Comparison of ENCODE assay signal across 18 cellular contexts in the genomic region with DNA sequence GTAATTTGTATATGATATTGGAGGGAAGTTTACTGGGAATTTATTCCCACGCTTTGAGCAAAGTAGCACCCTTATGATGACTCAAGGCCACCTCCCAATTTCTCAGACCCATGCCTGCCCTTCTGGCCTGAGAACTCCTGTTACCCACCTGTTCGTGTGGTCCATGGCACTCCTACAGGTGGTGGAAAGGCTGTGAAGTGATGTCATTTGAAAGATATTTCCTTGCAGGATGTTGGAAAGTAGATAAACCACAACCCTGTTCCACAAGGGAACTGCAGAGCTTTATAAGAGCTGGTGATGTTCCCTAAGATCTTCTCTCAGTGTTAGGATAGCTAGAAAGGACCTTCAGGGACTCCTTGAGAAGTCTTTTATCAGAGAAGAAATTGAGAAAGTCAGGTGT.
DNase-seq lines count a peak whose midpoint lies in the region; ATAC-seq and TF ChIP-seq lines count a peak whose summit lies in the region.
"Had no signal": no experiment of that assay in that cellular context is flagged by ENCODE, and none has a peak within 500 bp of the region (broad histone marks: within the 10 kb centered on the region; RNA-seq: fewer than 3 reads in every experiment).

No MANE protein-coding gene starts in this region.

- H4K5ac ChIP-seq in mesendoderm (ENCODE audit: low read length), result no peak overlapping the region

- peak overlapping the region; percentile 90 for H3K27ac Mint-ChIP-seq in endodermal cell
- H3K27ac Mint-ChIP-seq in effector memory CD8-positive, alpha-beta T cell, result no peak overlapping the region
- H3K27ac Mint-ChIP-seq: memory B cell; stimulated activated memory B cell treated with anti-CD40 and anti-IgM and Interleukin-4, amounts not matched to agents 10 μg/mL and 1 μg/mL and 100 μg/mL, for 72 hours had no signal

- no peaks in the 10 kb centered on the region for H3K36me3 Mint-ChIP-seq in endodermal cell (ENCODE audit: low read depth)
- H3K36me3 Mint-ChIP-seq in effector memory CD8-positive, alpha-beta T cell (ENCODE audit: insufficient read depth), result no peaks in the 10 kb centered on the region
- H3K36me3 Mint-ChIP-seq: memory B cell; stimulated activated memory B cell treated with anti-CD40 and anti-IgM and Interleukin-4, amounts not matched to agents 10 μg/mL and 1 μg/mL and 100 μg/mL, for 72 hours had no signal

- H3K18ac ChIP-seq in mesendoderm (ENCODE audit: low read length), result no peak overlapping the region

- DNase-seq in EH (ENCODE audit: low read depth) (peak; percentile 66), M059J (ENCODE audit: low read depth) (peak; percentile 93), endodermal cell (peak; percentile 58), mesendoderm (peak; percentile 88), testis (no peak), lower lobe of right lung (no peak)
- DNase-seq in effector memory CD8-positive, alpha-beta T cell, result no peak
- DNase-seq: activated CD4-positive, alpha-beta T cell treated with anti-CD3 and anti-CD28 coated beads for 4 hours; activated T-cell treated with anti-CD3 and anti-CD28 coated beads, Interleukin-2, amount 50 U/mL, for 48 hours; aorta; heart right ventricle; NCI-H2081 treated with DMSO at 0.1 percent for 48 hours; NK-92 treated with Interleukin-12 subunit alpha and Interleukin-12 subunit beta, amount 100 ng/mL, for 24 hours; psoas muscle; stimulated activated CD4-positive, alpha-beta T cell treated with anti-CD3 and anti-CD28 coated beads, Interleukin-4, amount 100 ng/mL, for 1 hour had no signal

- no peak for TF ChIP-seq POLR2A in testis (IDR thresholded peaks at IDR 0.05)

- H3K4me3 Mint-ChIP-seq in endodermal cell, result no peak overlapping the region
- no peak overlapping the region for H3K4me3 Mint-ChIP-seq in effector memory CD8-positive, alpha-beta T cell
- H3K4me3 Mint-ChIP-seq: memory B cell; stimulated activated memory B cell treated with anti-CD40 and anti-IgM and Interleukin-4, amounts not matched to agents 10 μg/mL and 1 μg/mL and 100 μg/mL, for 72 hours had no signal

- TF ChIP-seq CTCF in endodermal cell (conservative IDR thresholded peaks at IDR 0.05), result peak; percentile 25
- no peak for TF ChIP-seq CTCF in testis (IDR thresholded peaks at IDR 0.05)
- TF ChIP-seq CTCF in lower lobe of right lung (IDR thresholded peaks at IDR 0.05), result no peak

- H3K9ac ChIP-seq in endodermal cell (ENCODE audit: extremely low read depth, low read length, poor library complexity, severe bottlenecking) (no peak overlapping the region), mesendoderm (ENCODE audit: low read length) (no peak overlapping the region)

- H3K9me3 Mint-ChIP-seq in endodermal cell, result no peaks in the 10 kb centered on the region
- no peaks in the 10 kb centered on the region for H3K9me3 Mint-ChIP-seq in effector memory CD8-positive, alpha-beta T cell
- H3K9me3 Mint-ChIP-seq: memory B cell; stimulated activated memory B cell treated with anti-CD40 and anti-IgM and Interleukin-4, amounts not matched to agents 10 μg/mL and 1 μg/mL and 100 μg/mL, for 72 hours had no signal

- H3K27me3 Mint-ChIP-seq in endodermal cell (ENCODE audit: insufficient read depth), result no peaks in the 10 kb centered on the region
- H3K27me3 Mint-ChIP-seq in effector memory CD8-positive, alpha-beta T cell, result peaks cover 12 to 17% of the 10 kb centered on the region in 2 donors
- H3K27me3 Mint-ChIP-seq: stimulated activated memory B cell treated with anti-CD40 and anti-IgM and Interleukin-4, amounts not matched to agents 10 μg/mL and 1 μg/mL and 100 μg/mL, for 72 hours had no signal

- no peaks in the 10 kb centered on the region for H3K79me2 ChIP-seq in mesendoderm (ENCODE audit: control insufficient read depth, insufficient read depth, low read length)

- H2BK5ac ChIP-seq in mesendoderm (ENCODE audit: low read length), result no peak overlapping the region

- H2BK120ac ChIP-seq in mesendoderm (ENCODE audit: low read depth, low read length), result no peak overlapping the region

- H3K4me3 ChIP-seq in endodermal cell (ENCODE audit: low read length), result no peak overlapping the region
- no peak overlapping the region for H3K4me3 ChIP-seq in mesendoderm (ENCODE audit: low read length)
- H3K4me3 ChIP-seq in testis, result no peak overlapping the region
- no peak overlapping the region for H3K4me3 ChIP-seq in lower lobe of right lung
- H3K4me3 ChIP-seq: heart right ventricle, psoas muscle had no signal

- ATAC-seq in lower lobe of right lung, result no peak
- no peak for ATAC-seq in effector memory CD8-positive, alpha-beta T cell (replicated peaks)
- no peak for ATAC-seq in HG02970 (IDR thresholded peaks at IDR 0.05; ENCODE audit: low FRiP score, unreplicated experiment)
- ATAC-seq: heart right ventricle; psoas muscle; stimulated activated memory B cell treated with anti-CD40 and anti-IgM and Interleukin-4, amounts not matched to agents 10 μg/mL and 1 μg/mL and 100 μg/mL, for 72 hours had no signal

- no peak overlapping the region for H2BK15ac ChIP-seq in mesendoderm (replicated peaks; ENCODE audit: low read depth)

- intact Hi-C loops in testis (cut with DNase I; ENCODE audit: low total_unique reads) (no loop called here), lower lobe of right lung (cut with DNase I) (no loop called here)

- H2AK5ac ChIP-seq in mesendoderm (ENCODE audit: low read length), result no peak overlapping the region

- H3K36me3 ChIP-seq in endodermal cell (ENCODE audit: control insufficient read depth, insufficient read depth, low read length), result no peaks in the 10 kb centered on the region
- no peaks in the 10 kb centered on the region for H3K36me3 ChIP-seq in mesendoderm (ENCODE audit: control insufficient read depth, insufficient read depth, low read length)
- no peaks in the 10 kb centered on the region for H3K36me3 ChIP-seq in testis (ENCODE audit: low read depth, missing control alignments)
- no peaks in the 10 kb centered on the region for H3K36me3 ChIP-seq in lower lobe of right lung
- H3K36me3 ChIP-seq: heart right ventricle had no signal

- 90 to 100% methylated on average over 1 to 2 of the region's 2 CpGs for WGBS in endodermal cell (ENCODE audit: insufficient coverage in 1 of 2, insufficient read length in 1 of 2), 2 experiments
- no CpG with 5 or more reads among the region's 2 CpGs for WGBS in mesendoderm (ENCODE audit: extremely low coverage, insufficient coverage, low lambda C conversion rate)
- WGBS in testis, 2 donors, result 67 to 74% methylated on average over 2 of the region's 2 CpGs

- no peak overlapping the region for H3K23ac ChIP-seq in mesendoderm (ENCODE audit: low read length)

- no peak overlapping the region for H3K4ac ChIP-seq in mesendoderm (ENCODE audit: low read depth, low read length)

- no peaks in the 10 kb centered on the region for H3K79me1 ChIP-seq in mesendoderm (ENCODE audit: low read length)

- H3K27me3 ChIP-seq in endodermal cell (ENCODE audit: control insufficient read depth, insufficient read depth, low read length, poor library complexity, severe bottlenecking) (no peaks in the 10 kb centered on the region), mesendoderm (ENCODE audit: insufficient read depth, low read length, poor library complexity) (no peaks in the 10 kb centered on the region), testis (no peaks in the 10 kb centered on the region), lower lobe of right lung (ENCODE audit: low read depth) (no peaks in the 10 kb centered on the region)
- H3K27me3 ChIP-seq: heart right ventricle had no signal

- H3K27ac ChIP-seq in endodermal cell (ENCODE audit: low read depth, low read length) (no peak overlapping the region), mesendoderm (ENCODE audit: low read depth, low read length) (no peak overlapping the region), testis (no peak overlapping the region), lower lobe of right lung (no peak overlapping the region)
- H3K27ac ChIP-seq: heart right ventricle, psoas muscle had no signal

- H3K56ac ChIP-seq in mesendoderm (ENCODE audit: low read length), result no peak overlapping the region

- peaks cover 28% of the 10 kb centered on the region for H3K4me1 Mint-ChIP-seq in endodermal cell
- no peaks in the 10 kb centered on the region for H3K4me1 Mint-ChIP-seq in effector memory CD8-positive, alpha-beta T cell (ENCODE audit: low read depth in 2 of 2)
- H3K4me1 Mint-ChIP-seq: memory B cell; stimulated activated memory B cell treated with anti-CD40 and anti-IgM and Interleukin-4, amounts not matched to agents 10 μg/mL and 1 μg/mL and 100 μg/mL, for 72 hours had no signal

- H3K9me3 ChIP-seq in endodermal cell (ENCODE audit: control insufficient read depth, low read length), result no peaks in the 10 kb centered on the region
- H3K9me3 ChIP-seq in testis, result no peaks in the 10 kb centered on the region
- no peaks in the 10 kb centered on the region for H3K9me3 ChIP-seq in lower lobe of right lung
- H3K9me3 ChIP-seq: heart right ventricle, psoas muscle had no signal

- H3K4me1 ChIP-seq in endodermal cell (ENCODE audit: control insufficient read depth, insufficient read depth, low read length), result peaks cover 2% of the 10 kb centered on the region
- H3K4me1 ChIP-seq in mesendoderm (ENCODE audit: control insufficient read depth, low read depth, low read length), result no peaks in the 10 kb centered on the region
- no peaks in the 10 kb centered on the region for H3K4me1 ChIP-seq in testis
- H3K4me1 ChIP-seq in lower lobe of right lung, result peaks cover 21% of the 10 kb centered on the region
- H3K4me1 ChIP-seq: psoas muscle had no signal

- H4K8ac ChIP-seq in mesendoderm (ENCODE audit: low read depth, low read length), result no peak overlapping the region

- H3K4me2 ChIP-seq in mesendoderm (ENCODE audit: low read length), result no peak overlapping the region

Comparison
In these comparisons a context has a peak if more than half of its experiments do, and no peak if none do; other contexts are left out.
1. DNase-seq: peak in EH (single experiment), M059J (single experiment), endodermal cell (single experiment) and mesendoderm (single experiment); none in testis (single experiment), lower lobe of right lung (single experiment) and effector memory CD8-positive, alpha-beta T cell (0 of 3).